Comparison of ENCODE assay signal across 27 cellular contexts in the genomic region with DNA sequence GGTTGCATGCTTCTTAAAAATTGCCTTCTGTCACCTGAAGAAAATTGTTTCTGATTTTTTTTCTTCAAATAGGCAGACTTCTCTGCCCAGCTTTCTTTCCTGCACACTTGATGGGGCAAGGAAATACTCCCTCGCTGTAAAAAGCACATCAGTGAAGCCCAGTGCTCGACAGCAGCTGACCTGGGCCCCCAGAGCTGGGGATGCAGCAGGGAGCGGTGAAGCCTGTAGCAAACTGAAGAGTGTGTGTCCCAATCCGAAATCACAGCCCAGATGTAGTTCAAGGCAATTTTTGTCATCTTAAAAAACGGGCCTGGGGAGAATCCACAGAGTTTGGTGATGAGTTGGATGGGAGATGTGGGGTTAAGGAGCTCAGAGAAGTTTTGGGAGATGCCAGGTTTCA. TPM values are rescaled to one million over a fixed set of nuclear protein-coding genes. Genes with fewer than 3 reads are reported as not detected.
"Had no signal": no experiment of that assay in that cellular context is flagged by ENCODE, and none has a peak within 500 bp of the region (broad histone marks: within the 10 kb centered on the region; RNA-seq: fewer than 3 reads in every experiment).

No MANE protein-coding gene starts in this region.

- H3K27ac ChIP-seq: ascending aorta, breast epithelium, cardiac muscle cell, coronary artery, esophagus muscularis mucosa, foreskin keratinocyte, gastrocnemius medialis had no signal

- H3K27me3 ChIP-seq: ascending aorta had no signal

- H3K36me3 ChIP-seq: ascending aorta, breast epithelium, cardiac muscle cell, esophagus muscularis mucosa, gastrocnemius medialis had no signal

- H3K27ac Mint-ChIP-seq: activated CD4-positive, alpha-beta memory T cell treated with anti-CD3 and anti-CD28 coated beads, Interleukin-2, amount 10 ng/mL, durations not matched to agents 7 days and 5 days; activated CD4-positive, alpha-beta T cell treated with anti-CD3 and anti-CD28 coated beads, Interleukin-2, amount 10 ng/mL, durations not matched to agents 7 days and 5 days; activated naive CD4-positive, alpha-beta T cell treated with anti-CD3 and anti-CD28 coated beads, Interleukin-2, amount 10 ng/mL, durations not matched to agents 7 days and 5 days; activated naive CD4-positive, alpha-beta T cell treated with anti-CD3 and anti-CD28 coated beads, Interleukin-2, amount 50 U/mL, for 72 hours; activated naive CD8-positive, alpha-beta T cell treated with anti-CD3 and anti-CD28 coated beads, Interleukin-2, amount 10 ng/mL, durations not matched to agents 7 days and 5 days; activated T-helper 17 cell treated with anti-CD3 and anti-CD28 coated beads, Interleukin-2, amount 50 U/mL, for 72 hours; dendritic cell treated with granulocyte-macrophage colony-stimulating factor and Interleukin-4, amounts not matched to agents 40 ng/mL and 50 ng/mL, for 4 days had no signal

- H3K4me3 Mint-ChIP-seq: activated CD4-positive, alpha-beta memory T cell treated with anti-CD3 and anti-CD28 coated beads, Interleukin-2, amount 10 ng/mL, durations not matched to agents 7 days and 5 days; activated CD4-positive, alpha-beta T cell treated with anti-CD3 and anti-CD28 coated beads, Interleukin-2, amount 10 ng/mL, durations not matched to agents 7 days and 5 days; activated naive CD4-positive, alpha-beta T cell treated with anti-CD3 and anti-CD28 coated beads, Interleukin-2, amount 10 ng/mL, durations not matched to agents 7 days and 5 days; activated naive CD8-positive, alpha-beta T cell treated with anti-CD3 and anti-CD28 coated beads, Interleukin-2, amount 10 ng/mL, durations not matched to agents 7 days and 5 days; activated T-cell treated with anti-CD3 and anti-CD28 coated beads, Interleukin-2, amount 50 U/mL, for 4 hours; activated T-helper 17 cell treated with anti-CD3 and anti-CD28 coated beads, Interleukin-2, amount 50 U/mL, for 72 hours; dendritic cell treated with granulocyte-macrophage colony-stimulating factor and Interleukin-4, amounts not matched to agents 40 ng/mL and 50 ng/mL, for 4 days had no signal

- H3K9me3 ChIP-seq: ascending aorta, breast epithelium, esophagus muscularis mucosa, gastrocnemius medialis had no signal

- H3K4me1 ChIP-seq: ascending aorta, breast epithelium, foreskin keratinocyte, gastrocnemius medialis had no signal

- DNase-seq: activated CD4-positive, alpha-beta memory T cell treated with anti-CD3 and anti-CD28 coated beads, Interleukin-2, amount 10 ng/mL, durations not matched to agents 7 days and 5 days; activated CD4-positive, alpha-beta T cell treated with anti-CD3 and anti-CD28 coated beads for 1 hour; activated CD4-positive, alpha-beta T cell treated with anti-CD3 and anti-CD28 coated beads for 4 hours; activated CD4-positive, alpha-beta T cell treated with anti-CD3 and anti-CD28 coated beads, Interleukin-2, amount 10 ng/mL, durations not matched to agents 7 days and 5 days; activated CD4-positive, alpha-beta T cell treated with anti-CD3 and anti-CD28 coated beads, Interleukin-2, amount 50 U/mL, for 4 hours; activated CD8-positive, alpha-beta memory T cell treated with anti-CD3 and anti-CD28 coated beads for 24 hours; activated gamma-delta T cell; activated naive CD4-positive, alpha-beta T cell; activated naive CD4-positive, alpha-beta T cell treated with anti-CD3 and anti-CD28 coated beads, Interleukin-2, amount 10 ng/mL, durations not matched to agents 7 days and 5 days; activated naive CD8-positive, alpha-beta T cell treated with anti-CD3 and anti-CD28 coated beads, Interleukin-2, amount 10 ng/mL, durations not matched to agents 7 days and 5 days; activated T-cell treated with anti-CD3 and anti-CD28 coated beads, Interleukin-2, amount 50 U/mL, for 4 hours; central memory CD4-positive, alpha-beta T cell; effector memory CD4-positive, alpha-beta T cell; erythroblast; T-helper 2 cell had no signal

- H3K9me3 Mint-ChIP-seq: activated CD4-positive, alpha-beta memory T cell treated with anti-CD3 and anti-CD28 coated beads, Interleukin-2, amount 10 ng/mL, durations not matched to agents 7 days and 5 days; activated CD4-positive, alpha-beta T cell treated with anti-CD3 and anti-CD28 coated beads, Interleukin-2, amount 10 ng/mL, durations not matched to agents 7 days and 5 days; activated naive CD4-positive, alpha-beta T cell treated with anti-CD3 and anti-CD28 coated beads, Interleukin-2, amount 10 ng/mL, durations not matched to agents 7 days and 5 days; activated naive CD4-positive, alpha-beta T cell treated with anti-CD3 and anti-CD28 coated beads, Interleukin-2, amount 50 U/mL, for 72 hours; activated naive CD8-positive, alpha-beta T cell treated with anti-CD3 and anti-CD28 coated beads, Interleukin-2, amount 10 ng/mL, durations not matched to agents 7 days and 5 days; activated T-cell treated with anti-CD3 and anti-CD28 coated beads, Interleukin-2, amount 50 U/mL, for 4 hours; activated T-helper 17 cell treated with anti-CD3 and anti-CD28 coated beads, Interleukin-2, amount 50 U/mL, for 72 hours; dendritic cell treated with granulocyte-macrophage colony-stimulating factor and Interleukin-4, amounts not matched to agents 40 ng/mL and 50 ng/mL, for 4 days had no signal

- H3K4me3 ChIP-seq: ascending aorta, breast epithelium, cardiac muscle cell, coronary artery, esophagus muscularis mucosa, gastrocnemius medialis had no signal

- H3K36me3 Mint-ChIP-seq: activated naive CD4-positive, alpha-beta T cell treated with anti-CD3 and anti-CD28 coated beads, Interleukin-2, amount 10 ng/mL, durations not matched to agents 7 days and 5 days; activated naive CD4-positive, alpha-beta T cell treated with anti-CD3 and anti-CD28 coated beads, Interleukin-2, amount 50 U/mL, for 72 hours; activated naive CD8-positive, alpha-beta T cell treated with anti-CD3 and anti-CD28 coated beads, Interleukin-2, amount 10 ng/mL, durations not matched to agents 7 days and 5 days; brain had no signal

- H3K4me1 Mint-ChIP-seq: activated T-helper 17 cell treated with anti-CD3 and anti-CD28 coated beads, Interleukin-2, amount 50 U/mL, for 72 hours had no signal

RNA-seq across cellular contexts. Expression of a gene that starts 27.0 kb away (rescaled TPM):
- total RNA-seq: activated CD4-positive, alpha-beta memory T cell treated with anti-CD3 and anti-CD28 coated beads, Interleukin-2, amount 10 ng/mL, durations not matched to agents 7 days and 5 days; activated CD4-positive, alpha-beta T cell treated with anti-CD3 and anti-CD28 coated beads, Interleukin-2, amount 10 ng/mL, durations not matched to agents 7 days and 5 days; activated naive CD4-positive, alpha-beta T cell treated with anti-CD3 and anti-CD28 coated beads, Interleukin-2, amount 50 U/mL, for 72 hours; activated naive CD8-positive, alpha-beta T cell treated with anti-CD3 and anti-CD28 coated beads, Interleukin-2, amount 10 ng/mL, durations not matched to agents 7 days and 5 days; activated T-cell treated with anti-CD3 and anti-CD28 coated beads, Interleukin-2, amount 50 U/mL, for 4 hours; activated T-helper 17 cell treated with anti-CD3 and anti-CD28 coated beads, Interleukin-2, amount 50 U/mL, for 72 hours; ascending aorta; esophagus muscularis mucosa; foreskin keratinocyte; gastrocnemius medialis; T-helper 1 cell treated with Interleukin-12 subunit alpha and Interleukin-12 subunit beta and Interleukin-4 antibody, amounts not matched to agents 30 ng/mL and 1 ng/mL, for 36 hours had no signal
- polyA plus RNA-seq: cardiac muscle cell, foreskin keratinocyte had no signal

RNA-seq across cellular contexts. Expression of a gene that starts 41.7 kb away (rescaled TPM):
- total RNA-seq: activated CD4-positive, alpha-beta T cell treated with anti-CD3 and anti-CD28 coated beads, Interleukin-2, amount 10 ng/mL, durations not matched to agents 7 days and 5 days; activated T-helper 17 cell treated with anti-CD3 and anti-CD28 coated beads, Interleukin-2, amount 50 U/mL, for 72 hours; foreskin keratinocyte had no signal
- polyA plus RNA-seq: foreskin keratinocyte had no signal
